In genomic region chr3:16761576-16761975, GRCh38 we compare ENCODE assay signal across 1 cellular context.
TF ChIP-seq lines count a peak whose summit lies in the region.

No MANE protein-coding gene starts in this region.

TF ChIP-seq in HepG2, 621 proteins besides CTCF, POLR2A, EP300 and RAD21 (continued from another document):
- no peak for TF ChIP-seq ZNF513 (CRISPR knock-in tag; conservative IDR thresholded peaks at IDR 0.05)
- no peak for TF ChIP-seq ZNF703 (CRISPR knock-in tag; IDR thresholded peaks at IDR 0.05; ENCODE audit: borderline replicate concordance)
- TF ChIP-seq SRSF4 (IDR thresholded peaks at IDR 0.05; ENCODE audit: low read depth, low read length, poor library complexity, severe bottlenecking): no peak
